8 cellular contexts compared by ENCODE assay signal in genomic region chr1:15948600-15949452, GRCh38. TPM values are rescaled to one million over a fixed set of nuclear protein-coding genes. Genes with fewer than 3 reads are reported as not detected.
DNase-seq lines count a peak whose midpoint lies in the region; ATAC-seq and TF ChIP-seq lines count a peak whose summit lies in the region.

No MANE protein-coding gene starts in this region.

- H3K9me3 ChIP-seq in RWPE2 (ENCODE audit: severe bottlenecking) (no peaks in the 10 kb centered on the region), muscle layer of duodenum (ENCODE audit: control insufficient read depth in 1 of 2, low read length in 2 of 2) (no peaks in the 10 kb centered on the region), WERI-Rb-1 (ENCODE audit: severe bottlenecking) (no peaks in the 10 kb centered on the region)

- no peaks in the 10 kb centered on the region for H3K27me3 ChIP-seq in RWPE2 (ENCODE audit: insufficient read depth, poor library complexity, severe bottlenecking)
- no peaks in the 10 kb centered on the region for H3K27me3 ChIP-seq in muscle layer of duodenum (ENCODE audit: low read depth, low read length)
- no peaks in the 10 kb centered on the region for H3K27me3 ChIP-seq in WERI-Rb-1 (ENCODE audit: insufficient read depth, low read depth, severe bottlenecking)

- peaks cover 30% of the 10 kb centered on the region for H3K36me3 ChIP-seq in RWPE2 (ENCODE audit: low read depth)
- H3K36me3 ChIP-seq in muscle layer of duodenum (ENCODE audit: control insufficient read depth in 1 of 2, insufficient read depth in 2 of 2, low read length in 2 of 2), result peaks cover 25 to 46% of the 10 kb centered on the region in 2 donors
- H3K36me3 ChIP-seq in WERI-Rb-1, result peaks cover 39% of the 10 kb centered on the region

- ATAC-seq in RWPE2 (ENCODE audit: low read depth) (peak; percentile 53), GM18873 (IDR thresholded peaks at IDR 0.05; ENCODE audit: low FRiP score, unreplicated experiment) (no peak)

- peak; percentile 20 to 38 for DNase-seq in stimulated activated CD4-positive, alpha-beta T cell treated with anti-CD3 and anti-CD28 coated beads, Interleukin-12 subunit alpha, Interleukin-12 subunit beta, amount 100 ng/mL, for 24 hours (ENCODE audit: low read depth in 2 of 2)
- no peak for DNase-seq in stimulated activated CD4-positive, alpha-beta T cell treated with anti-CD3 and anti-CD28 coated beads, Interleukin-1b, Interleukin-23, amount 100 ng/mL, for 48 hours
- DNase-seq in RWPE2 (ENCODE audit: low spot score) (no peak), dermis blood vessel endothelial cell (peak; percentile 83), ureter (ENCODE audit: low spot score) (peak; percentile 78), WERI-Rb-1 (no peak)

- H3K4me1 ChIP-seq in RWPE2 (ENCODE audit: insufficient read depth, poor library complexity, severe bottlenecking), result peaks cover 53% of the 10 kb centered on the region
- peaks cover 31 to 44% of the 10 kb centered on the region in 2 donors for H3K4me1 ChIP-seq in muscle layer of duodenum (ENCODE audit: control insufficient read depth in 1 of 2, insufficient read depth in 2 of 2, low read length in 2 of 2)

- peak overlapping the region; percentile 99 for H3K27ac ChIP-seq in RWPE2 (ENCODE audit: poor library complexity, severe bottlenecking)
- peak overlapping the region; percentile 91 for H3K27ac ChIP-seq in muscle layer of duodenum (ENCODE audit: low read length)
- no peak overlapping the region for H3K27ac ChIP-seq in WERI-Rb-1

- H3K4me3 ChIP-seq in RWPE2 (ENCODE audit: severe bottlenecking) (no peak overlapping the region), muscle layer of duodenum (ENCODE audit: low read depth in 1 of 2, low read length in 2 of 2) (peak overlapping the region in 1 of 2 donors; percentile 27), WERI-Rb-1 (ENCODE audit: low read depth, low read length) (no peak overlapping the region)

- no peak for TF ChIP-seq CTCF in RWPE2 (IDR thresholded peaks at IDR 0.05; ENCODE audit: poor library complexity, severe bottlenecking)
- TF ChIP-seq CTCF in WERI-Rb-1 (IDR thresholded peaks at IDR 0.05; ENCODE audit: low read depth, low read length), result no peak

RNA-seq across cellular contexts. Expression of gene ZBTB17, which starts 27.1 kb away (rescaled TPM):
- total RNA-seq in dermis blood vessel endothelial cell, result 45.6 and 49.7 TPM in 2 replicates
- 44.4 TPM for total RNA-seq in ureter

RNA-seq across cellular contexts. Expression of gene SRARP, which starts 55.2 kb away (rescaled TPM):
- total RNA-seq in dermis blood vessel endothelial cell (0.28 and 0.51 TPM in 2 replicates), ureter (not detected)

Comparison
In these comparisons a context has a peak if more than half of its experiments do, and no peak if none do; other contexts are left out.
1. DNase-seq: peak in stimulated activated CD4-positive, alpha-beta T cell treated with anti-CD3 and anti-CD28 coated beads, Interleukin-12 subunit alpha, Interleukin-12 subunit beta, amount 100 ng/mL, for 24 hours (2 of 2), dermis blood vessel endothelial cell (single experiment) and ureter (single experiment); none in stimulated activated CD4-positive, alpha-beta T cell treated with anti-CD3 and anti-CD28 coated beads, Interleukin-1b, Interleukin-23, amount 100 ng/mL, for 48 hours (single experiment), RWPE2 (single experiment) and WERI-Rb-1 (single experiment).